ENCODE assay signal across 18 cellular contexts in the genomic region with DNA sequence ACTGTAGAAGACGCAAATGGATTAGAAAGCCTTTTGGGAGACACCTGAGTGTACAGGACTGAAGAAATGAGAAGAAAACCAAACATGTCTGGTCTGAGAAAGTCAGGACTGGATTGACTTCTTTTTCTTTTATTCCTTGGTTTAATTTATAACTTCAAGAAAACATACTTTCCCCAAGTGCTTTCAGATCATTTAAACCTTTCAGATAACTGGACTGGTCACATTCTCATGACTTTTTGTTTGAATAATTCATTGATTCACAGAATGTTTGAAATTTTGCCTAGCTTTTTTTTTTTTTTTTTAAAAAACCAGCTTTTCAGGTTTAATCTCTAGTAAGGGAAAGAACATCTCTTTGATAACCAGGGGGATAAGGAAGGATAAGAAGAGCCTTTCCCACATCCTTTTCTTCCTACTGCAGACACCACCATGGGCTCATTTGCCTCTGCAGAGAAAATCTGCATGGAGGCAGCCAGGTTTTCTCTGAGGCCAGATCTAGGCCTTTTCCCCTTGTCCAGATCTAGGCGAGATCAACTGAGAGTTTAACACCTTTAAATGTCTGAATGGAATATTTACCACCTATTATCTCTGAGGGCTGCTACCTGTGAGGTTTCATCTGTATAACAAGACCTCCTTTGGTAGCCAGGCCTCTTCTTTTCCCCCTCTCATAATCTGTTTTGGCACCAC. TPM values are rescaled to one million over a fixed set of nuclear protein-coding genes. Genes with fewer than 3 reads are reported as not detected.
DNase-seq lines count a peak whose midpoint lies in the region; ATAC-seq and TF ChIP-seq lines count a peak whose summit lies in the region.
"Had no signal": no experiment of that assay in that cellular context is flagged by ENCODE, and none has a peak within 500 bp of the region (broad histone marks: within the 10 kb centered on the region; RNA-seq: fewer than 3 reads in every experiment).

No MANE protein-coding gene starts in this region.

- H3K27me3 ChIP-seq in hepatocyte = no peaks in the 10 kb centered on the region
- no peaks in the 10 kb centered on the region for H3K27me3 ChIP-seq in uterus
- H3K27me3 ChIP-seq in MG63 = no peaks in the 10 kb centered on the region
- H3K27me3 ChIP-seq: BE2C had no signal

- H3K36me3 Mint-ChIP-seq in nephron progenitor cell (ENCODE audit: low read depth) = no peaks in the 10 kb centered on the region
- H3K36me3 Mint-ChIP-seq in activated T-helper 17 cell treated with anti-CD3 and anti-CD28 coated beads, Interleukin-2, amount 50 U/mL, for 72 hours (ENCODE audit: low read depth) = no peaks in the 10 kb centered on the region
- H3K36me3 Mint-ChIP-seq: CD4-positive, CD25-positive, alpha-beta regulatory T cell; CD8-positive, alpha-beta memory T cell had no signal

- H3K4me1 ChIP-seq in hepatocyte (ENCODE audit: insufficient read depth) = peaks cover 5% of the 10 kb centered on the region
- H3K4me1 ChIP-seq in uterus = no peaks in the 10 kb centered on the region
- H3K4me1 ChIP-seq: BE2C, Caco-2 had no signal

- H3K36me3 ChIP-seq in hepatocyte (replicated peaks; ENCODE audit: insufficient read depth, low read depth) (no peaks in the 10 kb centered on the region), uterus (no peaks in the 10 kb centered on the region), MG63 (no peaks in the 10 kb centered on the region)
- H3K36me3 ChIP-seq: BE2C had no signal

- H3K9me3 Mint-ChIP-seq in nephron progenitor cell = no peaks in the 10 kb centered on the region
- no peaks in the 10 kb centered on the region for H3K9me3 Mint-ChIP-seq in activated T-helper 17 cell treated with anti-CD3 and anti-CD28 coated beads, Interleukin-2, amount 50 U/mL, for 72 hours
- H3K9me3 Mint-ChIP-seq: CD4-positive, CD25-positive, alpha-beta regulatory T cell; CD8-positive, alpha-beta memory T cell; GM23338 had no signal

- H3K27ac ChIP-seq in hepatocyte = peak overlapping the region; percentile 24
- H3K27ac ChIP-seq in uterus = no peak overlapping the region
- H3K27ac ChIP-seq: HL-60 had no signal

- WGBS in hepatocyte (ENCODE audit: low lambda C conversion rate, missing lambda C conversion rate) = 63% methylated on average over 2 of the region's 2 CpGs

- peaks cover 9% of the 10 kb centered on the region for H3K4me1 Mint-ChIP-seq in nephron progenitor cell
- H3K4me1 Mint-ChIP-seq in activated T-helper 17 cell treated with anti-CD3 and anti-CD28 coated beads, Interleukin-2, amount 50 U/mL, for 72 hours = no peaks in the 10 kb centered on the region
- H3K4me1 Mint-ChIP-seq: CD4-positive, CD25-positive, alpha-beta regulatory T cell; CD8-positive, alpha-beta memory T cell had no signal

- H3K27me3 Mint-ChIP-seq in nephron progenitor cell (ENCODE audit: low read depth, poor library complexity) = no peaks in the 10 kb centered on the region
- H3K27me3 Mint-ChIP-seq in activated T-helper 17 cell treated with anti-CD3 and anti-CD28 coated beads, Interleukin-2, amount 50 U/mL, for 72 hours = peaks cover 5% of the 10 kb centered on the region
- H3K27me3 Mint-ChIP-seq: CD4-positive, CD25-positive, alpha-beta regulatory T cell had no signal

- intact Hi-C loops in uterus (cut with DNase I; ENCODE audit: low total_unique reads) = no loop called here

- no peaks in the 10 kb centered on the region for H3K79me2 ChIP-seq in hepatocyte

- no peaks in the 10 kb centered on the region for H3K9me3 ChIP-seq in hepatocyte (ENCODE audit: low read depth)
- no peaks in the 10 kb centered on the region for H3K9me3 ChIP-seq in uterus
- no peaks in the 10 kb centered on the region for H3K9me3 ChIP-seq in MG63
- H3K9me3 ChIP-seq: BE2C, Caco-2 had no signal

- no peaks in the 10 kb centered on the region for H4K20me1 ChIP-seq in hepatocyte (ENCODE audit: insufficient read depth, poor library complexity, severe bottlenecking)

- H3K4me3 Mint-ChIP-seq in nephron progenitor cell = no peak overlapping the region
- no peak overlapping the region for H3K4me3 Mint-ChIP-seq in activated T-helper 17 cell treated with anti-CD3 and anti-CD28 coated beads, Interleukin-2, amount 50 U/mL, for 72 hours
- H3K4me3 Mint-ChIP-seq: CD4-positive, CD25-positive, alpha-beta regulatory T cell; CD8-positive, alpha-beta memory T cell; GM23338 had no signal

- no peak for ATAC-seq in activated T-helper 17 cell treated with anti-CD3 and anti-CD28 coated beads, Interleukin-2, amount 50 U/mL, for 72 hours (replicated peaks)
- ATAC-seq: GM23338 had no signal

- TF ChIP-seq POLR2A in uterus (IDR thresholded peaks at IDR 0.05) = no peak

- TF ChIP-seq CTCF in hepatocyte (IDR thresholded peaks at IDR 0.05; ENCODE audit: poor library complexity) (no peak), nephron progenitor cell (IDR thresholded peaks at IDR 0.05) (no peak), uterus (IDR thresholded peaks at IDR 0.05) (no peak)

- H3K9me2 ChIP-seq in hepatocyte (replicated peaks; ENCODE audit: insufficient read depth) = no peaks in the 10 kb centered on the region

- H2AFZ ChIP-seq in hepatocyte = no peak overlapping the region
- H2AFZ ChIP-seq: GM23338 had no signal

- H3K4me3 ChIP-seq in hepatocyte = no peak overlapping the region
- no peak overlapping the region for H3K4me3 ChIP-seq in uterus
- no peak overlapping the region for H3K4me3 ChIP-seq in MG63
- H3K4me3 ChIP-seq: GM23338 had no signal

- DNase-seq in hepatocyte (ENCODE audit: low spot score) = no peak
- DNase-seq in nephron progenitor cell = no peak
- DNase-seq in renal cortical epithelial cell (ENCODE audit: low read depth) = peak; percentile 15
- no peak for DNase-seq in uterus
- no peak for DNase-seq in MG63
- DNase-seq: ACHN; BE2C; C1 segment of cervical spinal cord; Caco-2; CD4-positive, CD25-positive, alpha-beta regulatory T cell; CD8-positive, alpha-beta memory T cell; DMS153; DMS79; GDM1; HCEC 1CT had no signal

- H3K4me2 ChIP-seq in hepatocyte = no peak overlapping the region
- H3K4me2 ChIP-seq: GM23338 had no signal

- peak overlapping the region; percentile 21 for H3K27ac Mint-ChIP-seq in nephron progenitor cell
- H3K27ac Mint-ChIP-seq in activated T-helper 17 cell treated with anti-CD3 and anti-CD28 coated beads, Interleukin-2, amount 50 U/mL, for 72 hours = no peak overlapping the region
- H3K27ac Mint-ChIP-seq: CD4-positive, CD25-positive, alpha-beta regulatory T cell; CD8-positive, alpha-beta memory T cell; GM23338 had no signal

RNA-seq across cellular contexts. Expression of a gene that starts 44.9 kb away (rescaled TPM):
- total RNA-seq in hepatocyte (1.4 and 1.7 TPM in 2 replicates), renal cortical epithelial cell (0.15 and 0.69 TPM in 2 replicates), uterus (under 1 TPM in 1 of 4 donors, not detected in 3; 0.76 TPM)
- polyA plus RNA-seq in hepatocyte = 0.84 and 0.98 TPM in 2 replicates
- 1 to 10 TPM in 1 of 2 donors, under 1 TPM in 1; 0.37 to 1.5 TPM for total RNA-seq in activated T-helper 17 cell treated with anti-CD3 and anti-CD28 coated beads, Interleukin-2, amount 50 U/mL, for 72 hours
- not detected in 2 replicates for total RNA-seq in MG63 (2014; rRNA removed; shearing (Covaris generic); ENCODE audit: low replicate concordance)
- total RNA-seq: CD4-positive, CD25-positive, alpha-beta regulatory T cell; GM23338 had no signal
- polyA plus RNA-seq: CD4-positive, CD25-positive, alpha-beta regulatory T cell; CD8-positive, alpha-beta memory T cell; GM23338 had no signal
